11 cellular contexts compared by ENCODE assay signal in the genomic region with DNA sequence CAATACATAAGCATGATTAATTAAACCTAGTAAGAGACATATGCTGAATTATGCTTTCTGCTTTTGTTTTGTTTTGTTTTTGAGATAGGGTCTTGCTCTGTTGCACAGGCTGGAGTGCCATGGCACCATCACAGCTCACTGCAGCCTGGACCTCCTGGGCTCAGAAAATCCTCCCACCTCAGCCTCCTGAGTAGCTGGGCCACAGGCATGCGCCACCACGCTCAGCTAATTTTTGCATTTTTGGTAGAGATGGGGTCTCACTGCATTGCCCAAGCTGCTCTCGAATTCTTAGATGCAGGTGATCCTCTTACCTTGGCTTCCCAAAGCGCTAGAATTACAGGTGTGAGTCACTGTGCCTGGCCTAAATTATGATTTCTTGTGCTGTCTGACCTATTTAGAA.
"Had no signal": no experiment of that assay in that cellular context is flagged by ENCODE, and none has a peak within 500 bp of the region (broad histone marks: within the 10 kb centered on the region; RNA-seq: fewer than 3 reads in every experiment).

No MANE protein-coding gene starts in this region.

- H3K27ac Mint-ChIP-seq: immature natural killer cell had no signal

- H3K4me3 Mint-ChIP-seq: effector memory CD8-positive, alpha-beta T cell; immature natural killer cell had no signal

- H3K4me1 ChIP-seq: SJCRH30 had no signal

- H3K36me3 ChIP-seq: uterus had no signal

- H3K9me3 ChIP-seq: psoas muscle, SJCRH30, uterus had no signal

- H3K27me3 ChIP-seq: SJCRH30, uterus had no signal

- H3K9me3 Mint-ChIP-seq: effector memory CD8-positive, alpha-beta T cell; immature natural killer cell had no signal

- H3K27ac ChIP-seq: psoas muscle, SJCRH30, uterus had no signal

- H3K4me3 ChIP-seq: psoas muscle, SJCRH30, uterus had no signal

- H3K27me3 Mint-ChIP-seq: effector memory CD8-positive, alpha-beta T cell had no signal

- FAIRE-seq: frontal cortex had no signal

- DNase-seq: activated CD4-positive, alpha-beta T cell treated with anti-CD3 and anti-CD28 coated beads for 1 hour; activated gamma-delta T cell treated with Interleukin-2 at 50 U/mL for 16 hours; activated T-cell treated with anti-CD3 and anti-CD28 coated beads, Interleukin-2, amount 50 U/mL, for 1 hour; dermis blood vessel endothelial cell; effector memory CD8-positive, alpha-beta T cell; immature natural killer cell; psoas muscle; SJCRH30; T1000; uterus had no signal
